ENCODE assay signal across 24 cellular contexts in genomic region chrX:22803353-22803752, GRCh38.
DNase-seq lines count a peak whose midpoint lies in the region; ATAC-seq, FAIRE-seq and TF ChIP-seq lines count a peak whose summit lies in the region.
"Had no signal": no experiment of that assay in that cellular context is flagged by ENCODE, and none has a peak within 500 bp of the region (broad histone marks: within the 10 kb centered on the region; RNA-seq: fewer than 3 reads in every experiment).

No MANE protein-coding gene starts in this region.

- ATAC-seq in GM21619 (IDR thresholded peaks at IDR 0.05; ENCODE audit: unreplicated experiment) (peak; percentile 53), psoas muscle (no peak)
- ATAC-seq: left cardiac atrium; stimulated activated effector memory CD8-positive, alpha-beta T cell treated with anti-CD3 and anti-CD28 coated beads, Interleukin-12 subunit alpha, Interleukin-12 subunit beta, amount 100 ng/mL, for 72 hours; T-cell had no signal

- H3K4me2 ChIP-seq in MM.1S (ENCODE audit: low read depth, low read length): peak overlapping the region; percentile 25; the same call in 1 of the 2 replicates

- WGBS in psoas muscle, 3 donors: 68 to 90% (median 77%) methylated on average over 1 of the region's 1 CpG

- no peaks in the 10 kb centered on the region for H3F3A ChIP-seq in MM.1S (ENCODE audit: insufficient read depth, low read length)

- no peaks in the 10 kb centered on the region for H4K20me1 ChIP-seq in MM.1S (ENCODE audit: insufficient read depth, low read length)

- no peak overlapping the region; the same call in 1 of the 2 replicates for H3K27ac ChIP-seq in MM.1S (ENCODE audit: low read length)
- H3K27ac ChIP-seq in psoas muscle: no peak overlapping the region
- H3K27ac ChIP-seq: C4-2B, sigmoid colon, SJCRH30, testis had no signal

- H3K36me3 ChIP-seq in MM.1S (replicated peaks; ENCODE audit: insufficient read depth, low read length) (no peaks in the 10 kb centered on the region), psoas muscle (ENCODE audit: insufficient read depth in 1 of 2, low read depth in 1 of 2) (no peaks in the 10 kb centered on the region)
- H3K36me3 ChIP-seq: sigmoid colon, SJCRH30 had no signal

- H3K27me3 ChIP-seq in MM.1S (replicated peaks; ENCODE audit: insufficient read depth, low read length) (no peaks in the 10 kb centered on the region), psoas muscle (ENCODE audit: insufficient read depth in 3 of 3, low read length in 2 of 3) (no peaks in the 10 kb centered on the region)
- H3K27me3 ChIP-seq: sigmoid colon, SJCRH30, testis had no signal

- no peaks in the 10 kb centered on the region for H3K9me2 ChIP-seq in MM.1S (replicated peaks; ENCODE audit: insufficient read depth, low read length)

- TF ChIP-seq CTCF in MM.1S (IDR thresholded peaks at IDR 0.05; ENCODE audit: low read length): no peak
- TF ChIP-seq CTCF in psoas muscle (IDR thresholded peaks at IDR 0.05): no peak

- FAIRE-seq in GM19239 (lab: Jason Lieb, UNC): peak; percentile 40

- H3K4me1 ChIP-seq in MM.1S (ENCODE audit: low read length): no peaks in the 10 kb centered on the region
- H3K4me1 ChIP-seq in psoas muscle: no peaks in the 10 kb centered on the region
- H3K4me1 ChIP-seq: Caco-2, sigmoid colon, testis had no signal

- H2AFZ ChIP-seq in MM.1S (ENCODE audit: low read length): no peak overlapping the region

- intact Hi-C loops in psoas muscle (cut with DNase I): no loop called here

- no peaks in the 10 kb centered on the region for H3K79me2 ChIP-seq in MM.1S (ENCODE audit: low read length)

- H3K4me3 ChIP-seq in MM.1S (ENCODE audit: low read length): no peak overlapping the region
- no peak overlapping the region for H3K4me3 ChIP-seq in psoas muscle
- H3K4me3 ChIP-seq: sigmoid colon, SJCRH30, testis had no signal

- DNase-seq in GM19239 (ENCODE audit: insufficient read length, low spot score) (no peak), MM.1S (peak; percentile 40), psoas muscle (no peak), HuH-7 (ENCODE audit: low spot score) (no peak), kidney tubule cell (ENCODE audit: low spot score) (no peak)
- no peak for DNase-seq in effector CD4-positive, alpha-beta T cell
- DNase-seq: activated CD4-positive, alpha-beta T cell treated with anti-CD3 and anti-CD28 coated beads, Interleukin-2, amount 50 U/mL, for 48 hours; activated naive CD4-positive, alpha-beta T cell treated with Interleukin-2 at 50 U/mL for 16 hours; Caco-2; dermis blood vessel endothelial cell; DMS79 treated with DMSO at 0.1 percent for 48 hours; HCEC 1CT; left cardiac atrium; mesenchymal stem cell; NCI-H2029; NCI-H69; sigmoid colon; SJCRH30; stimulated activated CD4-positive, alpha-beta T cell treated with anti-CD3 and anti-CD28 coated beads, Interleukin-4, amount 100 ng/mL, for 24 hours; T-cell; testis had no signal

- H3K9me3 ChIP-seq in MM.1S (replicated peaks; ENCODE audit: insufficient read depth, low read length): no peaks in the 10 kb centered on the region
- H3K9me3 ChIP-seq in psoas muscle: no peaks in the 10 kb centered on the region
- H3K9me3 ChIP-seq: Caco-2, sigmoid colon, SJCRH30, testis had no signal

- no peak overlapping the region for H3K9ac ChIP-seq in MM.1S (ENCODE audit: low read length)
